ENCODE assay signal across 1 cellular context in the genomic region with DNA sequence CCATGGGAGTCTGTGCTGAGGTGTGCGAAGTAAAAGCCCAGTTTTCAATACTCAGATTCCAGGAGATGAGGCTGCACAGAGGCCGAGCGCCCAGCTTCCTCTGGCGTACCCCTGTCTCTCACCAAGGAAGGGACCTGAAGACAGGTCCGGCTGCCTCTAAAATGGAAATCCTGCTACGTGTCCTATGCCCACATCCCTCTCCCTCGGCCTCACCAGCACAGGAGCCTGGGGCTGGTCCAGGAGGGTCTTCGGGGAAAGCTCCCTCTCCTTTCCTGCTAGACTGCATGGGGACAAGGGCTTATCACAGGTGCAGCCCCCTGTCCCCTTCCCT.
TF ChIP-seq lines count a peak whose summit lies in the region.

No MANE protein-coding gene starts in this region.

TF ChIP-seq in H1, 55 proteins besides CTCF, POLR2A, EP300 and RAD21:
- TF ChIP-seq RXRA (IDR thresholded peaks at IDR 0.05; ENCODE audit: insufficient read depth, low read depth, low read length) (no peak), ZNF274 (IDR thresholded peaks at IDR 0.05; ENCODE audit: borderline replicate concordance, extremely low read depth, low read length) (no peak), SRF (IDR thresholded peaks at IDR 0.05; ENCODE audit: low read depth, low read length) (no peak), JUN (IDR thresholded peaks at IDR 0.05; ENCODE audit: low read depth, low read length) (no peak), MAFK (IDR thresholded peaks at IDR 0.05; ENCODE audit: low read depth, low read length) (no peak), POLR2AphosphoS5 (IDR thresholded peaks at IDR 0.05; ENCODE audit: low read depth, low read length) (no peak), POU5F1 (IDR thresholded peaks at IDR 0.05; ENCODE audit: low read depth, low read length) (no peak), KDM1A (IDR thresholded peaks at IDR 0.05; ENCODE audit: borderline replicate concordance, low read length) (no peak), GABPA (IDR thresholded peaks at IDR 0.05; ENCODE audit: borderline replicate concordance, insufficient read depth, low read length) (no peak)
- TF ChIP-seq, protein P1, sequence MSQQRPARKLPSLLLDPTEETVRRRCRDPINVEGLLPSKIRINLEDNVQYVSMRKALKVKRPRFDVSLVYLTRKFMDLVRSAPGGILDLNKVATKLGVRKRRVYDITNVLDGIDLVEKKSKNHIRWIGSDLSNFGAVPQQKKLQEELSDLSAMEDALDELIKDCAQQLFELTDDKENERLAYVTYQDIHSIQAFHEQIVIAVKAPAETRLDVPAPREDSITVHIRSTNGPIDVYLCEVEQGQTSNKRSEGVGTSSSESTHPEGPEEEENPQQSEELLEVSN (IDR thresholded peaks at IDR 0.05) = no peak
